27 cellular contexts compared by ENCODE assay signal in genomic region chr14:91092095-91092494, GRCh38.
"Had no signal": no experiment of that assay in that cellular context is flagged by ENCODE, and none has a peak within 500 bp of the region (broad histone marks: within the 10 kb centered on the region; RNA-seq: fewer than 3 reads in every experiment).

No MANE protein-coding gene starts in this region.

- H3K4me1 ChIP-seq: adrenal gland, body of pancreas had no signal

- H3K27ac ChIP-seq: adrenal gland, body of pancreas, epithelial cell of prostate, esophagus squamous epithelium, WERI-Rb-1 had no signal

- H3K4me3 Mint-ChIP-seq: activated B cell treated with CpG ODN at 0.5 μM for 24 hours; activated CD4-positive, alpha-beta memory T cell treated with anti-CD3 and anti-CD28 coated beads, Interleukin-2, amount 10 ng/mL, durations not matched to agents 7 days and 5 days; activated CD4-positive, alpha-beta T cell treated with anti-CD3 and anti-CD28 coated beads, Interleukin-2, amount 10 ng/mL, durations not matched to agents 7 days and 5 days; activated naive CD4-positive, alpha-beta T cell treated with anti-CD3 and anti-CD28 coated beads, Interleukin-2, amount 10 ng/mL, durations not matched to agents 7 days and 5 days; activated naive CD8-positive, alpha-beta T cell treated with anti-CD3 and anti-CD28 coated beads, Interleukin-2, amount 50 U/mL, for 24 hours; T-helper 17 cell; T-helper 2 cell treated with Interferon-gamma antibody and Interleukin-4, amounts not matched to agents 5 μg/mL and 100 μg/mL, for 36 hours had no signal

- DNase-seq: activated B cell treated with CpG ODN at 0.5 μM for 24 hours; activated CD4-positive, alpha-beta memory T cell treated with anti-CD3 and anti-CD28 coated beads, Interleukin-2, amount 10 ng/mL, durations not matched to agents 7 days and 5 days; activated CD4-positive, alpha-beta T cell treated with anti-CD3 and anti-CD28 coated beads, Interleukin-2, amount 10 ng/mL, durations not matched to agents 7 days and 5 days; activated CD4-positive, alpha-beta T cell treated with anti-CD3 and anti-CD28 coated beads, Interleukin-2, amount 50 U/mL, for 4 hours; activated CD8-positive, alpha-beta memory T cell treated with anti-CD3 and anti-CD28 coated beads, Interleukin-2, amount 50 U/mL, for 48 hours; activated effector memory CD4-positive, alpha-beta T cell treated with anti-CD3 and anti-CD28 coated beads, Interleukin-2, amount 50 U/mL, for 16 hours; activated naive CD4-positive, alpha-beta T cell treated with anti-CD3 and anti-CD28 coated beads, Interleukin-2, amount 10 ng/mL, durations not matched to agents 7 days and 5 days; activated naive CD8-positive, alpha-beta T cell treated with anti-CD3 and anti-CD28 coated beads, Interleukin-2, amount 50 U/mL, for 24 hours; adrenal gland; amygdala; aorta; body of pancreas; caudate nucleus; cortex of kidney; dermis blood vessel endothelial cell; effector CD4-positive, alpha-beta T cell; esophagus squamous epithelium; foreskin melanocyte; T-helper 1 cell; T-helper 17 cell; T1000; WERI-Rb-1 had no signal

- H3K4me3 ChIP-seq: adrenal gland, body of pancreas, esophagus squamous epithelium had no signal

- H3K27me3 Mint-ChIP-seq: activated B cell treated with CpG ODN at 0.5 μM for 24 hours; activated CD4-positive, alpha-beta memory T cell treated with anti-CD3 and anti-CD28 coated beads, Interleukin-2, amount 10 ng/mL, durations not matched to agents 7 days and 5 days; activated CD4-positive, alpha-beta T cell treated with anti-CD3 and anti-CD28 coated beads, Interleukin-2, amount 10 ng/mL, durations not matched to agents 7 days and 5 days; activated naive CD8-positive, alpha-beta T cell treated with anti-CD3 and anti-CD28 coated beads, Interleukin-2, amount 50 U/mL, for 24 hours had no signal

- H3K9me3 ChIP-seq: adrenal gland, body of pancreas, esophagus squamous epithelium had no signal

- H3K36me3 Mint-ChIP-seq: activated naive CD4-positive, alpha-beta T cell treated with anti-CD3 and anti-CD28 coated beads, Interleukin-2, amount 50 U/mL, for 72 hours had no signal

- ATAC-seq: activated naive CD8-positive, alpha-beta T cell treated with anti-CD3 and anti-CD28 coated beads, Interleukin-2, amount 50 U/mL, for 24 hours; body of pancreas; SK-N-SH treated with all-trans-retinoic acid at 6 μM for 48 hours; T-helper 17 cell had no signal

- H3K27me3 ChIP-seq: adrenal gland, body of pancreas, esophagus squamous epithelium had no signal

- H3K36me3 ChIP-seq: adrenal gland, esophagus squamous epithelium, WERI-Rb-1 had no signal

- H3K27ac Mint-ChIP-seq: activated B cell treated with CpG ODN at 0.5 μM for 24 hours; activated CD4-positive, alpha-beta memory T cell treated with anti-CD3 and anti-CD28 coated beads, Interleukin-2, amount 10 ng/mL, durations not matched to agents 7 days and 5 days; activated CD4-positive, alpha-beta T cell treated with anti-CD3 and anti-CD28 coated beads, Interleukin-2, amount 10 ng/mL, durations not matched to agents 7 days and 5 days; activated naive CD4-positive, alpha-beta T cell treated with anti-CD3 and anti-CD28 coated beads, Interleukin-2, amount 10 ng/mL, durations not matched to agents 7 days and 5 days; activated naive CD4-positive, alpha-beta T cell treated with anti-CD3 and anti-CD28 coated beads, Interleukin-2, amount 50 U/mL, for 72 hours; activated naive CD8-positive, alpha-beta T cell treated with anti-CD3 and anti-CD28 coated beads, Interleukin-2, amount 50 U/mL, for 24 hours; activated T-helper 2 cell treated with anti-CD3 and anti-CD28 coated beads, Interferon-gamma antibody, Interleukin-2, Interleukin-4, amounts not matched to agents 10 μg/mL and 5 μg/mL and 100 μg/mL, durations not matched to agents 14 hours and 24 hours and 36 hours; T-helper 17 cell; T-helper 2 cell treated with Interferon-gamma antibody and Interleukin-4, amounts not matched to agents 5 μg/mL and 100 μg/mL, for 36 hours had no signal

- H3K9me3 Mint-ChIP-seq: activated B cell treated with CpG ODN at 0.5 μM for 24 hours; activated CD4-positive, alpha-beta T cell treated with anti-CD3 and anti-CD28 coated beads, Interleukin-2, amount 10 ng/mL, durations not matched to agents 7 days and 5 days; activated naive CD4-positive, alpha-beta T cell treated with anti-CD3 and anti-CD28 coated beads, Interleukin-2, amount 10 ng/mL, durations not matched to agents 7 days and 5 days; activated naive CD4-positive, alpha-beta T cell treated with anti-CD3 and anti-CD28 coated beads, Interleukin-2, amount 50 U/mL, for 72 hours; activated naive CD8-positive, alpha-beta T cell treated with anti-CD3 and anti-CD28 coated beads, Interleukin-2, amount 50 U/mL, for 24 hours; activated T-helper 2 cell treated with anti-CD3 and anti-CD28 coated beads, Interferon-gamma antibody, Interleukin-2, Interleukin-4, amounts not matched to agents 10 μg/mL and 5 μg/mL and 100 μg/mL, durations not matched to agents 14 hours and 24 hours and 36 hours; T-helper 2 cell treated with Interferon-gamma antibody and Interleukin-4, amounts not matched to agents 5 μg/mL and 100 μg/mL, for 36 hours had no signal
